Comparison of ENCODE assay signal across 17 cellular contexts in the genomic region with DNA sequence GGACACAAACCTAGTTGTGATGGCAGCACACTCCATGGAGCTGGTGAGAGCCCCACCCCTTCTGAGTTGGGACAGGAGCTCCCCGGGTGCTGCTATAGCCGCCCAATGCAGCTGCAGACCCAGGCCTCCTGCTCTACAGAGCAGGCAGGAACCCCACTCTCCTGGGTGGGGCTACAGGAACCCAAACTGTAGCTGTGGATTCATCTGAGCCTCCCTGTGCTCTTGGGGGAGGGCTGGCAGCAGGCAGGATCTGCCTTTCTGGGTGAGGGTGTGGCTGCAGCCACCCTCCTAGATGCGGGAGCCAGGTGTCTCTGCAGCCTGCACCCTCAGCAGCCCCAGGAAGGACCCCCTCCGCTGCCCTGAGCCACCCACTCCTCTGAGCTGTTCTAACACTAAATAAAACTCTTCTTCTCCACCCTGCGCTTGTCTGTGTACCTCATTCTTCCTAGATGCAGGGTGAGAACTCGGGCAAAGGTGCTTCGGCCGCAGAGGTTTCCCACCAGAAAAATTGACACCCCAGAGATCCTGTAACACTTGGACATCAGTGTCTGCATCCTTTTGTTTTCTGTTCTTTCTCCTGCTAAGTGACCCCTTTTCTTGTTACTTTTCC. TPM values are rescaled to one million over a fixed set of nuclear protein-coding genes. Genes with fewer than 3 reads are reported as not detected.
A peak's percentile ranks its signal among the peaks of the same experiment; 100 is the strongest.
DNase-seq lines count a peak whose midpoint lies in the region; ATAC-seq, FAIRE-seq and TF ChIP-seq lines count a peak whose summit lies in the region.
"Had no signal": no experiment of that assay in that cellular context is flagged by ENCODE, and none has a peak within 500 bp of the region (broad histone marks: within the 10 kb centered on the region; RNA-seq: fewer than 3 reads in every experiment).

No MANE protein-coding gene starts in this region.

- H3K4me1 ChIP-seq in A549: peaks cover 18% of the 10 kb centered on the region
- peaks cover 47% of the 10 kb centered on the region for H3K4me1 ChIP-seq in SJSA1 (replicated peaks)
- peaks cover 25% of the 10 kb centered on the region for H3K4me1 ChIP-seq in foreskin keratinocyte
- peaks cover 7% of the 10 kb centered on the region for H3K4me1 ChIP-seq in rectal smooth muscle tissue (ENCODE audit: control insufficient read depth, insufficient read depth, low read length)
- no peaks in the 10 kb centered on the region for H3K4me1 ChIP-seq in small intestine (ENCODE audit: control insufficient read depth in 2 of 2, insufficient read depth in 1 of 2, low read depth in 1 of 2, low read length in 1 of 2)

- no peak overlapping the region for H3K4me3 ChIP-seq in A549
- no peak overlapping the region for H3K4me3 ChIP-seq in SJSA1
- no peak overlapping the region for H3K4me3 ChIP-seq in rectal smooth muscle tissue (ENCODE audit: low read length)
- H3K4me3 ChIP-seq in small intestine (ENCODE audit: low read depth in 1 of 2, low read length in 2 of 2): no peak overlapping the region

- H3K27ac ChIP-seq in A549 (peak overlapping the region; percentile 38 to 77), SJSA1 (peak overlapping the region; percentile 74; the same call in 1 of the 2 replicates), foreskin keratinocyte (peak overlapping the region; percentile 20), rectal smooth muscle tissue (ENCODE audit: low read depth, low read length) (peak overlapping the region; percentile 27), small intestine (ENCODE audit: low read depth in 1 of 2, low read length in 1 of 2) (no peak overlapping the region)

- H3K4me2 ChIP-seq in A549: peak overlapping the region; percentile 62

- TF ChIP-seq RAD21 in A549 (conservative IDR thresholded peaks at IDR 0.05 in 1 of 2, IDR thresholded peaks at IDR 0.05 in 1 of 2): no peak

- no peaks in the 10 kb centered on the region for H3K9me3 ChIP-seq in A549
- no peaks in the 10 kb centered on the region for H3K9me3 ChIP-seq in SJSA1 (replicated peaks)
- H3K9me3 ChIP-seq in small intestine (ENCODE audit: control insufficient read depth, low read depth): no peaks in the 10 kb centered on the region

- TF ChIP-seq CTCF in A549 (IDR thresholded peaks at IDR 0.05) (no peak), foreskin keratinocyte (conservative IDR thresholded peaks at IDR 0.05) (no peak)

- no peak for TF ChIP-seq EP300 in A549 (IDR thresholded peaks at IDR 0.05)

- POLR2A ChIA-PET in A549 (lab: Yijun Ruan, JAX): interaction anchor here (0.7 to 0.9 kb wide), 2 partner anchors 35 to 55 kb away, joined by 4 to 6 read pairs; no protein-coding TSS in a partner anchor

- CTCF ChIA-PET in A549 (lab: Yijun Ruan, JAX): interaction anchor here (1.2 kb wide), 1 partner anchor 20 kb away, joined by 5 read pairs; no protein-coding TSS in a partner anchor

- H3K9ac ChIP-seq in rectal smooth muscle tissue (ENCODE audit: low read length): no peak overlapping the region

- H3K36me3 ChIP-seq in SJSA1 (no peaks in the 10 kb centered on the region), rectal smooth muscle tissue (ENCODE audit: control insufficient read depth, insufficient read depth, low read length) (no peaks in the 10 kb centered on the region), small intestine (ENCODE audit: control insufficient read depth in 2 of 2, insufficient read depth in 2 of 2, low read length in 2 of 2) (no peaks in the 10 kb centered on the region)

- H3K27me3 ChIP-seq in SJSA1 (replicated peaks) (no peaks in the 10 kb centered on the region), foreskin keratinocyte (no peaks in the 10 kb centered on the region), rectal smooth muscle tissue (ENCODE audit: control insufficient read depth, insufficient read depth, low read length) (no peaks in the 10 kb centered on the region), small intestine (ENCODE audit: control insufficient read depth in 2 of 2, insufficient read depth in 2 of 2, low read length in 2 of 2) (no peaks in the 10 kb centered on the region)

- ATAC-seq in A549: peak; percentile 64; a peak in 5 of 6 replicates
- ATAC-seq in foreskin keratinocyte: peak; percentile 6
- no peak for ATAC-seq in GM21367 (IDR thresholded peaks at IDR 0.05; ENCODE audit: unreplicated experiment)
- ATAC-seq: activated naive CD8-positive, alpha-beta T cell treated with anti-CD3 and anti-CD28 coated beads, Interleukin-2, amount 50 U/mL, for 24 hours had no signal

- no peak for TF ChIP-seq POLR2A in A549 (IDR thresholded peaks at IDR 0.05; ENCODE audit: low read length)

- DNase-seq in A549 (ENCODE audit: low read depth in 1 of 2, low spot score in 1 of 2): no peak
- no peak for DNase-seq in SJSA1 (ENCODE audit: low read depth in 1 of 2, low spot score in 2 of 2)
- no peak for DNase-seq in foreskin keratinocyte
- no peak for DNase-seq in activated effector memory CD4-positive, alpha-beta T cell treated with Interleukin-2 at 50 U/mL for 16 hours
- DNase-seq in activated T-cell treated with anti-CD3 and anti-CD28 coated beads, Interleukin-2, amount 50 U/mL, for 1 hour: no peak
- DNase-seq in small intestine: no peak
- DNase-seq: activated CD4-positive, alpha-beta T cell treated with anti-CD3 and anti-CD28 coated beads, Interleukin-2, amount 10 ng/mL, durations not matched to agents 24 days and 14 days; activated naive CD8-positive, alpha-beta T cell treated with anti-CD3 and anti-CD28 coated beads, Interleukin-2, amount 50 U/mL, for 24 hours; activated T-cell treated with anti-CD3 and anti-CD28 coated beads, Interleukin-2, amount 50 U/mL, for 24 hours; GDM1; NCI-H1105 treated with DMSO at 0.1 percent for 48 hours; NCI-H510A treated with DMSO at 0.1 percent for 48 hours; stimulated activated CD4-positive, alpha-beta T cell treated with anti-CD3 and anti-CD28 coated beads, Interleukin-2, amount 100 ng/mL, for 48 hours; T-helper 9 cell had no signal

- FAIRE-seq in A549 (lab: Jason Lieb, UNC): no peak
- no peak for FAIRE-seq in small intestine (lab: Jason Lieb, UNC)
- FAIRE-seq: colon had no signal

- 76% methylated on average over 6 of the region's 8 CpGs for WGBS in A549 (ENCODE audit: missing lambda C conversion rate)
- 74 to 89% (median 75%) methylated on average over 8 of the region's 8 CpGs for WGBS in small intestine, 3 donors

TF ChIP-seq in A549, 52 proteins besides CTCF, POLR2A, EP300 and RAD21:
- no peak for TF ChIP-seq CBX8 (IDR thresholded peaks at IDR 0.05)
- TF ChIP-seq NFE2L2 (conservative IDR thresholded peaks at IDR 0.05; ENCODE audit: low read length): no peak
- TF ChIP-seq, protein P1, sequence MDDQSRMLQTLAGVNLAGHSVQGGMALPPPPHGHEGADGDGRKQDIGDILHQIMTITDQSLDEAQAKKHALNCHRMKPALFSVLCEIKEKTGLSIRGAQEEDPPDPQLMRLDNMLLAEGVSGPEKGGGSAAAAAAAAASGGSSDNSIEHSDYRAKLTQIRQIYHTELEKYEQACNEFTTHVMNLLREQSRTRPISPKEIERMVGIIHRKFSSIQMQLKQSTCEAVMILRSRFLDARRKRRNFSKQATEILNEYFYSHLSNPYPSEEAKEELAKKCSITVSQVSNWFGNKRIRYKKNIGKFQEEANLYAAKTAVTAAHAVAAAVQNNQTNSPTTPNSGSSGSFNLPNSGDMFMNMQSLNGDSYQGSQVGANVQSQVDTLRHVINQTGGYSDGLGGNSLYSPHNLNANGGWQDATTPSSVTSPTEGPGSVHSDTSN (IDR thresholded peaks at IDR 0.05): no peak
- TF ChIP-seq RFX5 (IDR thresholded peaks at IDR 0.05): no peak
- no peak for TF ChIP-seq MYC (IDR thresholded peaks at IDR 0.05; ENCODE audit: borderline replicate concordance, low read length)
- TF ChIP-seq JUN (IDR thresholded peaks at IDR 0.05): no peak
- TF ChIP-seq EHF (CRISPR knock-in tag; IDR thresholded peaks at IDR 0.05): no peak
- TF ChIP-seq ZFP36 (IDR thresholded peaks at IDR 0.05; ENCODE audit: borderline replicate concordance, partially characterized antibody): no peak
- no peak for TF ChIP-seq FOXS1 (CRISPR knock-in tag; IDR thresholded peaks at IDR 0.05)
- no peak for TF ChIP-seq FOSB (CRISPR knock-in tag; IDR thresholded peaks at IDR 0.05)
- no peak for TF ChIP-seq FOSL2 (IDR thresholded peaks at IDR 0.05)
- no peak for TF ChIP-seq FOSL2 (CRISPR knock-in tag; IDR thresholded peaks at IDR 0.05)
- TF ChIP-seq NPAS2 (CRISPR knock-in tag; IDR thresholded peaks at IDR 0.05; ENCODE audit: borderline replicate concordance): no peak
- TF ChIP-seq RCOR1 (IDR thresholded peaks at IDR 0.05; ENCODE audit: low read depth, low read length): no peak
- TF ChIP-seq HOXB13 (CRISPR knock-in tag; IDR thresholded peaks at IDR 0.05; ENCODE audit: low read depth): no peak
- no peak for TF ChIP-seq KDM5A (IDR thresholded peaks at IDR 0.05)
- no peak for TF ChIP-seq KDM1A (IDR thresholded peaks at IDR 0.05; ENCODE audit: low read depth)
- TF ChIP-seq BHLHE40 (IDR thresholded peaks at IDR 0.05; ENCODE audit: low read depth, low read length): no peak

RNA-seq across cellular contexts. Expression of gene KIF13A, which starts 55.2 kb away (rescaled TPM):
- polyA plus RNA-seq in A549 (2011; rRNA removed): 38.4 and 39.4 TPM in 2 replicates
- 14.4 and 16.7 TPM in 2 replicates for polyA plus RNA-seq in A549 (2012; cell fraction: cytosol; rRNA removed)
- 9.6 and 14.6 TPM in 2 replicates for polyA plus RNA-seq in A549 (2012; cell fraction: nucleus; rRNA removed)
- 28.3 to 30.2 TPM (median 28.6 TPM) in 3 replicates for polyA plus RNA-seq in A549 (2017; fragmentation: RNase III; extraction: RNeasy Plus Mini Kit Qiagen cat#74134 plus additional on column Dnase treatment)
- 40.1 and 42.6 TPM in 2 replicates for polyA minus RNA-seq in A549 (2011; rRNA and poly(A)+ RNA removed)
- 31.5 and 52.7 TPM in 2 replicates for total RNA-seq in SJSA1 (2014; rRNA removed; shearing (Covaris generic))
- 84.2 and 89.1 TPM in 2 replicates for total RNA-seq in foreskin keratinocyte
- 24.8 and 32.3 TPM in 2 replicates for polyA plus RNA-seq in foreskin keratinocyte
- 10 to 100 TPM; 28.0 to 34.9 (median 29.5) TPM for polyA plus RNA-seq in small intestine
- total RNA-seq: activated CD4-positive, alpha-beta T cell treated with anti-CD3 and anti-CD28 coated beads, Interleukin-2, amount 10 ng/mL, durations not matched to agents 24 days and 14 days had no signal

Comparison
In these comparisons a context has a peak if more than half of its experiments do, and no peak if none do; other contexts are left out.
1. H3K27ac ChIP-seq: peak in A549 (2 of 2), SJSA1 (single experiment), foreskin keratinocyte (single experiment) and rectal smooth muscle tissue (single experiment); none in small intestine (0 of 2).